8 cellular contexts compared by ENCODE assay signal in the genomic region with DNA sequence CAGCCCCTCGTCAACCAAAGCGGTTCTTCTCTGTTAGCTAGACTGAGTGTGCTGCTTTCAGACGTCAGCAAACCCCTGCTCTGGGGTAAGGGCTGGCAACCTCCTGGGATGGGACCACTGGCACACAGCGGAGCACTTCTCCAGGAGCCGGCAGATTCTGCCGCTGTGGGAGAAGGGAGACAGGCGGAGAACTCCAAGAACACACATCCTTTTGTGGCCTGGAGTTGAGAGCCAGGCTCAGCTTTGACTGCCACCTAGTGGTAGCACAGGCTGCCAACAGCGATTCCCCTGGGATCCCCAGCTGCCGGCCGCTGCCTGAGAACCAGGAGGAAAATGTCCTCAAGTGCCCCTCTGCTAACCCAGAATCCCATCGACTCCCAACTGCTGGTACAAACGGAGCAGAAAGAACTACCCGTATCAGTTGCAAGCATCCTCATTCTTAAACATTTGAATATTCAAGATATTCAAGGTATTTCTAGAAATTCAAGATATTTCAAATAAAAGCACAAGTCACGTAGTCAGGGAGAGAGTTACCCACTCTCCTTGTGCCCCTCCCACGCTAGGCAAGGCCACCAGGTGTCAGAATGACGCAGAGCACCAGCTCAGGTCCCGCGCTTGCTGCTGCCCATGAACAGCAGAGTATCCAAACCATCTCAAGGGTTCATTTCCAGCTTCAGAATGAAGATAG. TPM values are rescaled to one million over a fixed set of nuclear protein-coding genes. Genes with fewer than 3 reads are reported as not detected.
A peak's percentile ranks its signal among the peaks of the same experiment; 100 is the strongest.
DNase-seq lines count a peak whose midpoint lies in the region; ATAC-seq and TF ChIP-seq lines count a peak whose summit lies in the region.

No MANE protein-coding gene starts in this region.

- peak in 1 of 2 donors; percentile 15 for ATAC-seq in activated T-cell treated with anti-CD3 and anti-CD28 coated beads, Interleukin-2, amount 50 U/mL, for 4 hours
- no peak for ATAC-seq in HG03095 (IDR thresholded peaks at IDR 0.05; ENCODE audit: unreplicated experiment)

- H3K36me3 Mint-ChIP-seq in activated T-cell treated with anti-CD3 and anti-CD28 coated beads, Interleukin-2, amount 50 U/mL, for 4 hours (ENCODE audit: insufficient read depth), result peaks cover 35% of the 10 kb centered on the region

- no peaks in the 10 kb centered on the region for H3K9me3 Mint-ChIP-seq in activated T-cell treated with anti-CD3 and anti-CD28 coated beads, Interleukin-2, amount 50 U/mL, for 4 hours

- CTCF ChIA-PET in PC-9 (lab: Charles Lee), result interaction anchor here (0.6 to 1.4 kb wide), 5 partner anchors 9 to 569 kb away, joined by 3 to 4 read pairs (median 3); no protein-coding TSS in a partner anchor

- H4K20me1 ChIP-seq in PC-9 (ENCODE audit: insufficient read depth), result peaks cover 31% of the 10 kb centered on the region
- no peaks in the 10 kb centered on the region for H4K20me1 ChIP-seq in neural cell (ENCODE audit: insufficient read depth)

- H3K27ac ChIP-seq in PC-9 (no peak overlapping the region), neural cell (ENCODE audit: low read length) (no peak overlapping the region)

- H3K4me3 Mint-ChIP-seq in activated T-cell treated with anti-CD3 and anti-CD28 coated beads, Interleukin-2, amount 50 U/mL, for 4 hours, result no peak overlapping the region

- POLR2A ChIA-PET in PC-9 (lab: Charles Lee; ENCODE audit: unreplicated experiment), result interaction anchor here (0.5 to 0.7 kb wide), 2 partner anchors 372 to 569 kb away, joined by 3 to 4 read pairs; no protein-coding TSS in a partner anchor

- peaks cover 34% of the 10 kb centered on the region; the same call in 1 of the 2 replicates for H3K36me3 ChIP-seq in PC-9 (ENCODE audit: low read depth)
- no peaks in the 10 kb centered on the region for H3K36me3 ChIP-seq in neural cell (ENCODE audit: insufficient read depth, low read length)

- no peak overlapping the region for H3K4me3 ChIP-seq in PC-9
- no peak overlapping the region for H3K4me3 ChIP-seq in fibroblast of mammary gland (ENCODE audit: control insufficient read depth, low read depth, low read length)
- H3K4me3 ChIP-seq in neural cell (ENCODE audit: low read length), result no peak overlapping the region

- H3K4me2 ChIP-seq in PC-9 (no peak overlapping the region), neural cell (ENCODE audit: low read length) (no peak overlapping the region)

- H3K79me2 ChIP-seq in PC-9 (ENCODE audit: low read depth) (peaks cover 45% of the 10 kb centered on the region), neural cell (replicated peaks; ENCODE audit: insufficient read depth, low read length) (peaks cover 16% of the 10 kb centered on the region)

- peaks cover 25% of the 10 kb centered on the region for H3K4me1 Mint-ChIP-seq in activated T-cell treated with anti-CD3 and anti-CD28 coated beads, Interleukin-2, amount 50 U/mL, for 4 hours (ENCODE audit: low read depth)

- BruUV-seq in PC-9 (replicated peaks; lab: Mats Ljungman, UMichigan), result no TSS peak

- in situ Hi-C loops in KBM-7 (cut with MboI; ENCODE audit: low pct_unique_long_range_greater_than_20kb, low sequenced_read_pairs), result loop anchor here (25.0 kb wide), 1 partner anchor 1058 kb away; no protein-coding TSS in a partner anchor

- H3K9me3 ChIP-seq in PC-9 (ENCODE audit: insufficient read depth, low read depth) (no peaks in the 10 kb centered on the region), neural cell (ENCODE audit: low read length) (no peaks in the 10 kb centered on the region)

- H3F3A ChIP-seq in PC-9 (ENCODE audit: insufficient read depth, low read depth) (peaks cover 52% of the 10 kb centered on the region), neural cell (ENCODE audit: insufficient read depth, low read length, poor library complexity, severe bottlenecking) (no peaks in the 10 kb centered on the region)

- intact Hi-C loops in PC-9 (cut with micrococcal nuclease; ENCODE audit: unreplicated experiment), result loop anchor here (1.0 to 10.0 kb wide), 3 partner anchors 376 to 833 kb away; a partner anchor contains a TSS

- no peak overlapping the region for H3K9ac ChIP-seq in neural cell (ENCODE audit: low read length)

- H2AFZ ChIP-seq in PC-9 (no peak overlapping the region), neural cell (ENCODE audit: low read depth, low read length) (no peak overlapping the region)

- peak; percentile 88 for DNase-seq in D341Med (ENCODE audit: low spot score)
- DNase-seq in KBM-7, result peak; percentile 75
- peak; percentile 65 to 83 for DNase-seq in PC-9
- DNase-seq in activated T-cell treated with anti-CD3 and anti-CD28 coated beads, Interleukin-2, amount 50 U/mL, for 4 hours, result peak; percentile 47
- DNase-seq in fibroblast of mammary gland (ENCODE audit: low read depth), result peak; percentile 88
- peak; percentile 96 for DNase-seq in superior temporal gyrus (ENCODE audit: extremely low spot score)

- peak; percentile 76 for TF ChIP-seq RAD21 in neural cell (conservative IDR thresholded peaks at IDR 0.05)

- peak; percentile 23 for TF ChIP-seq EP300 in neural cell (conservative IDR thresholded peaks at IDR 0.05; ENCODE audit: poor library complexity, severe bottlenecking)

- H3K27me3 Mint-ChIP-seq in activated T-cell treated with anti-CD3 and anti-CD28 coated beads, Interleukin-2, amount 50 U/mL, for 4 hours (ENCODE audit: low read depth), result no peaks in the 10 kb centered on the region

- TF ChIP-seq CTCF in PC-9 (conservative IDR thresholded peaks at IDR 0.05), result peak; percentile 97
- peak; percentile 92 for TF ChIP-seq CTCF in fibroblast of mammary gland (conservative IDR thresholded peaks at IDR 0.05; ENCODE audit: control insufficient read depth, insufficient read depth, low read depth, low read length)
- TF ChIP-seq CTCF in neural cell (IDR thresholded peaks at IDR 0.05; ENCODE audit: poor library complexity, severe bottlenecking), result peak; percentile 90

- H3K9me2 ChIP-seq in PC-9 (ENCODE audit: insufficient read depth), result no peaks in the 10 kb centered on the region
- H3K9me2 ChIP-seq in neural cell (ENCODE audit: insufficient read depth, low read length), result no peaks in the 10 kb centered on the region

- H3K27me3 ChIP-seq in PC-9 (ENCODE audit: insufficient read depth, low read depth) (no peaks in the 10 kb centered on the region), neural cell (ENCODE audit: insufficient read depth, low read depth, low read length) (no peaks in the 10 kb centered on the region)

- H3K4me1 ChIP-seq in PC-9 (replicated peaks; ENCODE audit: insufficient read depth), result peaks cover 14% of the 10 kb centered on the region

TF ChIP-seq in neural cell, 6 proteins besides CTCF, POLR2A, EP300 and RAD21:
- TF ChIP-seq SMC3 (conservative IDR thresholded peaks at IDR 0.05; ENCODE audit: poor library complexity) (peak; percentile 83), EZH2 (IDR thresholded peaks at IDR 0.05; ENCODE audit: borderline replicate concordance, insufficient read depth, low read length, poor library complexity, severe bottlenecking) (no peak)

RNA-seq across cellular contexts. Expression of a gene that starts 4.9 kb away (rescaled TPM):
- total RNA-seq in PC-9 (2021), result 41.1 and 50.3 TPM in 2 replicates
- total RNA-seq in activated T-cell treated with anti-CD3 and anti-CD28 coated beads, Interleukin-2, amount 50 U/mL, for 4 hours, result 10 to 100 TPM; 22.2 to 24.5 (median 22.8) TPM
- polyA plus RNA-seq in neural cell, result 44.4 and 47.9 TPM in 2 replicates
- 24.8 and 28.0 TPM in 2 replicates for polyA minus RNA-seq in neural cell

RNA-seq across cellular contexts. Expression of a gene that starts 29.3 kb away (rescaled TPM):
- 346 and 586 TPM in 2 replicates for total RNA-seq in PC-9 (2021)
- 10 to 100 TPM; 26.1 to 31.9 (median 28.1) TPM for total RNA-seq in activated T-cell treated with anti-CD3 and anti-CD28 coated beads, Interleukin-2, amount 50 U/mL, for 4 hours
- polyA plus RNA-seq in neural cell, result 1.7 and 2.7 TPM in 2 replicates
- 4.1 and 5.7 TPM in 2 replicates for polyA minus RNA-seq in neural cell

RNA-seq across cellular contexts. Expression of a gene that starts 33.5 kb away (rescaled TPM):
- 2.0 and 3.4 TPM in 2 replicates for total RNA-seq in PC-9 (2021)
- not detected for total RNA-seq in activated T-cell treated with anti-CD3 and anti-CD28 coated beads, Interleukin-2, amount 50 U/mL, for 4 hours
- 4.6 and 6.2 TPM in 2 replicates for polyA plus RNA-seq in neural cell
- polyA minus RNA-seq in neural cell, result 7.8 and 8.5 TPM in 2 replicates

Comparison
In these comparisons a context has a peak if more than half of its experiments do, and no peak if none do; other contexts are left out.
1. RNA of a gene that starts 29.3 kb away (total RNA-seq): 346 to 586 TPM in PC-9; 26.1 to 31.9 TPM in activated T-cell treated with anti-CD3 and anti-CD28 coated beads, Interleukin-2, amount 50 U/mL, for 4 hours; every median in the first group is over 10 times any median in the second.
2. Peak in every context shown above with its lines, with median percentiles within 50 percentile points of each other: DNase-seq and CTCF ChIP-seq.